ENCODE assay signal across 8 cellular contexts in the genomic region with DNA sequence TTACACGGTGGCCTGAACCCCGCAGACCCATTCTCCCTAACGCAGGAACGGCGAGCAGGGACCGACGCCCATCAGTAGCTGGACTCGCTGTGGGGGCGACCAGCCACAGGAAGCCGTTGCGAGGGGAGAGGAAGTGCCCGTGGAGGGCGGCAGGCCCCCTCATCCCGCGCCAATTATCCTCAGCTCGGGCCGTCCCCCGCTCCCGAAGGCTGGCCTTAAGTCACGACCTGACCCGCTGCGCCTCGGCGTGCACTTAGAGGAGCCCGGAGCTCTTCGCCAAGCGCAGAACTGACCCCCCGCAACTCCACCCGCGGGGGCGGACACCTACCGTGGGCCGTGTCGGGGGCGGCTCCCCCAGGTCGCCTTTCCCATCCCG. TPM values are rescaled to one million over a fixed set of nuclear protein-coding genes. Genes with fewer than 3 reads are reported as not detected.
DNase-seq lines count a peak whose midpoint lies in the region; ATAC-seq, FAIRE-seq and TF ChIP-seq lines count a peak whose summit lies in the region.

No MANE protein-coding gene starts in this region.

- no peak for TF ChIP-seq RAD21 in A549 (conservative IDR thresholded peaks at IDR 0.05 in 1 of 2, IDR thresholded peaks at IDR 0.05 in 1 of 2)
- TF ChIP-seq RAD21 in IMR-90 (IDR thresholded peaks at IDR 0.05; ENCODE audit: low read length), result no peak

- TF ChIP-seq POLR2A in A549 (IDR thresholded peaks at IDR 0.05; ENCODE audit: low read length) (no peak), IMR-90 (IDR thresholded peaks at IDR 0.05; ENCODE audit: low read depth, low read length) (no peak)

- H3K4ac ChIP-seq in IMR-90 (ENCODE audit: low read depth, low read length), result peak overlapping the region; percentile 81

- H2BK120ac ChIP-seq in IMR-90 (ENCODE audit: low read depth, low read length), result 0 out of 2 replicates have a peak overlapping the region, but pooled peaks have one; percentile 5

- H3K27ac ChIP-seq in A549 (peak overlapping the region; percentile 90 to 91), IMR-90 (ENCODE audit: insufficient read depth, low read length) (peak overlapping the region; percentile 68), mesodermal cell (ENCODE audit: low read depth, low read length, severe bottlenecking) (peak overlapping the region; percentile 87)

- no peak overlapping the region for H2BK15ac ChIP-seq in IMR-90 (ENCODE audit: low read depth, low read length)

- H3K14ac ChIP-seq in IMR-90 (replicated peaks; ENCODE audit: low read depth, low read length), result peak overlapping the region; percentile 48

- H3K18ac ChIP-seq in IMR-90 (ENCODE audit: low read depth, low read length), result peak overlapping the region; percentile 11; the same call in 1 of the 2 replicates

- peak overlapping the region; percentile 86 for H3K4me3 ChIP-seq in A549
- peak overlapping the region; percentile 68 for H3K4me3 ChIP-seq in IMR-90 (ENCODE audit: insufficient read depth, low read depth, low read length)
- H3K4me3 ChIP-seq in cardiac fibroblast (replicated peaks in 1 of 2; ENCODE audit: low read depth in 2 of 2, low read length in 2 of 2), result peak overlapping the region; percentile 92 to 98
- H3K4me3 ChIP-seq in mesodermal cell (ENCODE audit: extremely low read depth, insufficient read depth, low read length, poor library complexity, severe bottlenecking), result peak overlapping the region; percentile 99

- CTCF ChIA-PET in A549 (lab: Yijun Ruan, JAX), result interaction anchor here (0.8 to 8.1 kb wide), 12 partner anchors 8 to 124 kb away, joined by 3 to 54 read pairs (median 5); a partner anchor contains a TSS
- CTCF ChIA-PET in IMR-90 (lab: Yijun Ruan, JAX), result no interaction called here

- H3K9me3 ChIP-seq in A549 (no peaks in the 10 kb centered on the region), IMR-90 (ENCODE audit: control insufficient read depth, insufficient read depth, low read length) (no peaks in the 10 kb centered on the region), mesodermal cell (ENCODE audit: control insufficient read depth, low read length) (no peaks in the 10 kb centered on the region)

- H3K9me1 ChIP-seq in IMR-90 (ENCODE audit: insufficient read depth, low read length), result peaks cover 6% of the 10 kb centered on the region; the same call in 1 of the 2 replicates

- ATAC-seq in A549 (peak; percentile 20 to 36; a peak in 4 of 6 replicates), GM19328 (IDR thresholded peaks at IDR 0.05; ENCODE audit: unreplicated experiment) (peak; percentile 21), IMR-90 (ENCODE audit: low read depth) (peak; percentile 6), HG02981 (IDR thresholded peaks at IDR 0.05; ENCODE audit: unreplicated experiment) (no peak)

- DNase-seq in A549 (ENCODE audit: low read depth in 1 of 2, low spot score in 1 of 2), result no peak
- peak; percentile 5 for DNase-seq in IMR-90
- DNase-seq in cardiac fibroblast (ENCODE audit: low read depth in 2 of 2), result no peak
- no peak for DNase-seq in cerebellar cortex (ENCODE audit: low spot score)
- no peak for DNase-seq in AML-193 (lab: John Stamatoyannopoulos, UW)

- no peak overlapping the region for H2BK20ac ChIP-seq in IMR-90 (ENCODE audit: low read depth, low read length)

- H3K36me3 ChIP-seq in IMR-90 (ENCODE audit: control insufficient read depth, insufficient read depth, low read length) (peaks cover 29% of the 10 kb centered on the region), mesodermal cell (ENCODE audit: control insufficient read depth, insufficient read depth, low read length) (peaks cover 48% of the 10 kb centered on the region)

- H3K23ac ChIP-seq in IMR-90 (ENCODE audit: low read depth, low read length), result peak overlapping the region; percentile 45; the same call in 1 of the 2 replicates

- H2AK5ac ChIP-seq in IMR-90 (ENCODE audit: low read depth, low read length), result peak overlapping the region; percentile 90

- H2AFZ ChIP-seq in IMR-90 (replicated peaks; ENCODE audit: low read length, poor library complexity), result peak overlapping the region; percentile 87

- FAIRE-seq in A549 (lab: Jason Lieb, UNC), result no peak

- H2BK5ac ChIP-seq in IMR-90 (ENCODE audit: low read depth, low read length, poor library complexity, severe bottlenecking), result peak overlapping the region; percentile 43

- peak overlapping the region; percentile 97 for H2AK9ac ChIP-seq in IMR-90 (replicated peaks; ENCODE audit: low read depth, low read length, poor library complexity)

- no TSS peak for BruUV-seq in IMR-90 (replicated peaks; lab: Mats Ljungman, UMichigan)

- intact Hi-C loops in IMR-90 (cut with micrococcal nuclease), result no loop called here

- peak overlapping the region; percentile 24; the same call in 1 of the 2 replicates for H3K56ac ChIP-seq in IMR-90 (ENCODE audit: extremely low read depth, insufficient read depth, low read length)

- peak overlapping the region; percentile 89 for H3K9ac ChIP-seq in IMR-90 (ENCODE audit: low read depth, low read length)

- 0% methylated on average over 10 of the region's 37 CpGs for WGBS in A549 (ENCODE audit: missing lambda C conversion rate)
- WGBS in IMR-90 (ENCODE audit: extremely low coverage in 2 of 2, insufficient read length in 1 of 2), 2 experiments, result 0% methylated on average over 13 of the region's 37 CpGs; no CpG with 5 or more reads in 1 of the 2 experiments
- WGBS in mesodermal cell (ENCODE audit: insufficient coverage in 2 of 2), 2 experiments, result 0 to 2% methylated on average over 32 to 37 of the region's 37 CpGs

- TF ChIP-seq EP300 in A549 (IDR thresholded peaks at IDR 0.05), result no peak

- H4K91ac ChIP-seq in IMR-90 (ENCODE audit: insufficient read depth, low read depth, low read length), result peak overlapping the region; percentile 47

- peak overlapping the region; percentile 77 to 80 for H4K8ac ChIP-seq in IMR-90 (ENCODE audit: low read depth in 2 of 2, low read length in 2 of 2)

- H4K5ac ChIP-seq in IMR-90 (ENCODE audit: low read depth, low read length), result peak overlapping the region; percentile 5

- peaks cover 25% of the 10 kb centered on the region for H3K4me1 ChIP-seq in A549
- H3K4me1 ChIP-seq in IMR-90 (ENCODE audit: control insufficient read depth, insufficient read depth, low read length), result peaks cover 10% of the 10 kb centered on the region
- peaks cover 16% of the 10 kb centered on the region for H3K4me1 ChIP-seq in mesodermal cell (ENCODE audit: control insufficient read depth, insufficient read depth, low read length, poor library complexity, severe bottlenecking)

- peaks cover 23 to 80% of the 10 kb centered on the region in 2 experiments; a peak in 3 of 4 replicates for H3K79me1 ChIP-seq in IMR-90 (ENCODE audit: low read depth in 1 of 2, low read length in 2 of 2)

- POLR2A ChIA-PET in A549 (lab: Yijun Ruan, JAX), result interaction anchor here (0.8 to 3.8 kb wide), 15 partner anchors 9 to 339 kb away, joined by 3 to 42 read pairs (median 5); a partner anchor contains a TSS
- POLR2A ChIA-PET in IMR-90 (lab: Charles Lee; ENCODE audit: unreplicated experiment), result no interaction called here

- dilution Hi-C loops in IMR-90 (cut with HindIII; ENCODE audit: low sequenced_read_pairs, unreplicated experiment), result no loop called here

- TF ChIP-seq CTCF in A549 (IDR thresholded peaks at IDR 0.05) (no peak), IMR-90 (conservative IDR thresholded peaks at IDR 0.05; ENCODE audit: low read depth, low read length) (no peak), cardiac fibroblast (IDR thresholded peaks at IDR 0.05; ENCODE audit: low read depth, low read length) (no peak)

- peaks cover 43% of the 10 kb centered on the region for H4K20me1 ChIP-seq in IMR-90 (ENCODE audit: insufficient read depth, low read length)

- H3K4me2 ChIP-seq in A549 (peak overlapping the region; percentile 96), IMR-90 (ENCODE audit: low read depth, low read length) (peak overlapping the region; percentile 95)

- no peaks in the 10 kb centered on the region for H3K27me3 ChIP-seq in IMR-90 (ENCODE audit: control insufficient read depth, insufficient read depth, low read length)

- in situ Hi-C loops in IMR-90 (cut with MboI; ENCODE audit: low sequenced_read_pairs), result no loop called here

RNA-seq across cellular contexts. Expression of a gene that starts 0.4 kb away (rescaled TPM):
- 43.8 and 45.2 TPM in 2 replicates for polyA plus RNA-seq in A549 (2011; rRNA removed)
- polyA plus RNA-seq in A549 (2012; cell fraction: cytosol; rRNA removed), result 68.1 and 77.4 TPM in 2 replicates
- 63.3 and 65.0 TPM in 2 replicates for polyA plus RNA-seq in A549 (2012; cell fraction: nucleus; rRNA removed)
- 52.8 to 55.8 TPM (median 53.6 TPM) in 3 replicates for polyA plus RNA-seq in A549 (2017; fragmentation: RNase III; extraction: RNeasy Plus Mini Kit Qiagen cat#74134 plus additional on column Dnase treatment)
- polyA minus RNA-seq in A549 (2011; rRNA and poly(A)+ RNA removed), result 19.1 and 21.4 TPM in 2 replicates
- total RNA-seq in IMR-90 (2012; rRNA removed), result 42.8 and 51.1 TPM in 2 replicates
- 77.9 and 83.1 TPM in 2 replicates for polyA plus RNA-seq in IMR-90 (2012; rRNA removed)
- polyA plus RNA-seq in IMR-90 (2012; cell fraction: cytosol; rRNA removed), result 73.3 and 116 TPM in 2 replicates
- polyA plus RNA-seq in IMR-90 (2012; cell fraction: nucleus; rRNA removed; ENCODE audit: low replicate concordance), result 130 and 139 TPM in 2 replicates
- 51.9 TPM for polyA plus RNA-seq in mesodermal cell (2013, experiment 1 of 2)
- polyA plus RNA-seq in mesodermal cell (2013, experiment 2 of 2), result 41.2 TPM

RNA-seq across cellular contexts. Expression of a gene that starts 0.6 kb away (rescaled TPM):
- 75.7 and 85.9 TPM in 2 replicates for polyA plus RNA-seq in A549 (2011; rRNA removed)
- 129 and 170 TPM in 2 replicates for polyA plus RNA-seq in A549 (2012; cell fraction: cytosol; rRNA removed)
- polyA plus RNA-seq in A549 (2012; cell fraction: nucleus; rRNA removed), result 607 and 996 TPM in 2 replicates
- polyA plus RNA-seq in A549 (2017; fragmentation: RNase III; extraction: RNeasy Plus Mini Kit Qiagen cat#74134 plus additional on column Dnase treatment), result 127 to 130 TPM (median 129 TPM) in 3 replicates
- polyA minus RNA-seq in A549 (2011; rRNA and poly(A)+ RNA removed), result 157 and 165 TPM in 2 replicates
- 49.4 and 52.5 TPM in 2 replicates for total RNA-seq in IMR-90 (2012; rRNA removed)
- polyA plus RNA-seq in IMR-90 (2012; rRNA removed), result 137 and 169 TPM in 2 replicates
- polyA plus RNA-seq in IMR-90 (2012; cell fraction: cytosol; rRNA removed), result 46.1 and 98.2 TPM in 2 replicates
- polyA plus RNA-seq in IMR-90 (2012; cell fraction: nucleus; rRNA removed; ENCODE audit: low replicate concordance), result 423 and 1,279 TPM in 2 replicates
- polyA plus RNA-seq in mesodermal cell (2013, experiment 1 of 2), result 117 TPM
- 80.5 TPM for polyA plus RNA-seq in mesodermal cell (2013, experiment 2 of 2)

RNA-seq across cellular contexts. Expression of a gene that starts 16.7 kb away (rescaled TPM):
- polyA plus RNA-seq in A549 (2011; rRNA removed) (16.6 and 22.6 TPM in 2 replicates), A549 (2017; fragmentation: RNase III; extraction: RNeasy Plus Mini Kit Qiagen cat#74134 plus additional on column Dnase treatment) (55.0 to 59.7 TPM (median 55.6 TPM) in 3 replicates), IMR-90 (2012; rRNA removed) (18.4 and 23.2 TPM in 2 replicates)
- polyA plus RNA-seq in A549 (2012; cell fraction: cytosol; rRNA removed), result 53.4 and 55.6 TPM in 2 replicates
- polyA plus RNA-seq in A549 (2012; cell fraction: nucleus; rRNA removed), result 43.4 and 48.9 TPM in 2 replicates
- polyA minus RNA-seq in A549 (2011; rRNA and poly(A)+ RNA removed), result 5.5 TPM in 2 replicates
- total RNA-seq in IMR-90 (2012; rRNA removed), result 7.5 and 9.2 TPM in 2 replicates
- polyA plus RNA-seq in IMR-90 (2012; cell fraction: cytosol; rRNA removed), result 16.7 and 34.8 TPM in 2 replicates
- polyA plus RNA-seq in IMR-90 (2012; cell fraction: nucleus; rRNA removed; ENCODE audit: low replicate concordance), result 12.3 and 18.2 TPM in 2 replicates
- polyA plus RNA-seq in mesodermal cell (2013, experiment 1 of 2), result 18.6 TPM
- 17.7 TPM for polyA plus RNA-seq in mesodermal cell (2013, experiment 2 of 2)

RNA-seq across cellular contexts. Expression of a gene that starts 16.8 kb away (rescaled TPM):
- polyA plus RNA-seq in A549 (2011; rRNA removed) (34.6 and 38.7 TPM in 2 replicates), A549 (2017; fragmentation: RNase III; extraction: RNeasy Plus Mini Kit Qiagen cat#74134 plus additional on column Dnase treatment) (43.9 to 47.7 TPM (median 47.1 TPM) in 3 replicates), IMR-90 (2012; rRNA removed) (22.3 and 26.4 TPM in 2 replicates)
- polyA plus RNA-seq in A549 (2012; cell fraction: cytosol; rRNA removed), result 109 and 124 TPM in 2 replicates
- 94.2 and 127 TPM in 2 replicates for polyA plus RNA-seq in A549 (2012; cell fraction: nucleus; rRNA removed)
- polyA minus RNA-seq in A549 (2011; rRNA and poly(A)+ RNA removed), result 7.2 and 7.7 TPM in 2 replicates
- total RNA-seq in IMR-90 (2012; rRNA removed), result 9.9 and 10.3 TPM in 2 replicates
- polyA plus RNA-seq in IMR-90 (2012; cell fraction: cytosol; rRNA removed), result 25.7 and 46.6 TPM in 2 replicates
- polyA plus RNA-seq in IMR-90 (2012; cell fraction: nucleus; rRNA removed; ENCODE audit: low replicate concordance), result 52.8 and 86.9 TPM in 2 replicates
- 32.0 TPM for polyA plus RNA-seq in mesodermal cell (2013, experiment 1 of 2)
- polyA plus RNA-seq in mesodermal cell (2013, experiment 2 of 2), result 23.7 TPM

RNA-seq across cellular contexts. Expression of a gene that starts 20.0 kb away (rescaled TPM):
- 152 and 161 TPM in 2 replicates for polyA plus RNA-seq in A549 (2011; rRNA removed)
- polyA plus RNA-seq in A549 (2012; cell fraction: cytosol; rRNA removed), result 448 and 453 TPM in 2 replicates
- polyA plus RNA-seq in A549 (2012; cell fraction: nucleus; rRNA removed), result 235 and 273 TPM in 2 replicates
- 197 to 233 TPM (median 215 TPM) in 3 replicates for polyA plus RNA-seq in A549 (2017; fragmentation: RNase III; extraction: RNeasy Plus Mini Kit Qiagen cat#74134 plus additional on column Dnase treatment)
- 71.5 and 83.4 TPM in 2 replicates for polyA minus RNA-seq in A549 (2011; rRNA and poly(A)+ RNA removed)
- 17.2 and 17.5 TPM in 2 replicates for total RNA-seq in IMR-90 (2012; rRNA removed)
- 111 and 127 TPM in 2 replicates for polyA plus RNA-seq in IMR-90 (2012; rRNA removed)
- polyA plus RNA-seq in IMR-90 (2012; cell fraction: cytosol; rRNA removed), result 140 and 156 TPM in 2 replicates
- 32.1 and 54.9 TPM in 2 replicates for polyA plus RNA-seq in IMR-90 (2012; cell fraction: nucleus; rRNA removed; ENCODE audit: low replicate concordance)
- polyA plus RNA-seq in mesodermal cell (2013, experiment 1 of 2), result 69.7 TPM
- 65.7 TPM for polyA plus RNA-seq in mesodermal cell (2013, experiment 2 of 2)
